ENCODE assay signal across 22 cellular contexts in genomic region chr20:43361526-43361925, GRCh38.
DNase-seq lines count a peak whose midpoint lies in the region; ATAC-seq, FAIRE-seq and TF ChIP-seq lines count a peak whose summit lies in the region.
"Had no signal": no experiment of that assay in that cellular context is flagged by ENCODE, and none has a peak within 500 bp of the region (broad histone marks: within the 10 kb centered on the region; RNA-seq: fewer than 3 reads in every experiment).

No MANE protein-coding gene starts in this region.

- no peak overlapping the region for H3K23ac ChIP-seq in H1 (ENCODE audit: insufficient read length)

- H3K14ac ChIP-seq in H1 (ENCODE audit: insufficient read length): no peak overlapping the region

- WGBS in HepG2 (ENCODE audit: low lambda C conversion rate): 5% methylated on average over 4 of the region's 4 CpGs
- WGBS in right lobe of liver (ENCODE audit: insufficient coverage, low coverage, low lambda C conversion rate, missing lambda C conversion rate): 35% methylated on average over 4 of the region's 4 CpGs
- 86% methylated on average over 4 of the region's 4 CpGs; no CpG with 5 or more reads in 1 of the 2 experiments for WGBS in H1 (ENCODE audit: extremely low coverage in 1 of 2, insufficient coverage in 1 of 2, insufficient read length in 1 of 2, insufficient replicate concordance in 2 of 2, low coverage in 1 of 2, low lambda C conversion rate in 2 of 2, missing lambda C conversion rate in 1 of 2), 2 experiments

- no peak overlapping the region for H2BK15ac ChIP-seq in H1 (ENCODE audit: low read length)

- no peak overlapping the region for H2BK20ac ChIP-seq in H1 (ENCODE audit: low read length)

- POLR2A ChIA-PET in HepG2 (lab: Yijun Ruan, JAX): no interaction called here
- POLR2A ChIA-PET in H1 (lab: Charles Lee; ENCODE audit: partially characterized antibody): no interaction called here

- H3K27me3 ChIP-seq in HepG2 (ENCODE audit: control insufficient read depth in 1 of 2, insufficient read depth in 2 of 2, low read length in 2 of 2) (peaks cover 16 to 50% of the 10 kb centered on the region in 2 experiments; a peak in 4 of 5 replicates), right lobe of liver (no peaks in the 10 kb centered on the region), RWPE2 (ENCODE audit: insufficient read depth, poor library complexity, severe bottlenecking) (peaks cover 14% of the 10 kb centered on the region), H1 (replicated peaks in 1 of 4; ENCODE audit: control insufficient read depth in 3 of 4, extremely low read depth in 1 of 4, insufficient read depth in 3 of 4, low read length in 3 of 4) (no peaks in the 10 kb centered on the region; a peak in 1 of 7 replicates)
- H3K27me3 ChIP-seq: BLaER1 had no signal

- intact Hi-C loops in HepG2 (cut with micrococcal nuclease; ENCODE audit: unreplicated experiment): no loop called here
- intact Hi-C loops in right lobe of liver (cut with DNase I): no loop called here
- intact Hi-C loops in cardiac septum (cut with DNase I): no loop called here

- no peak overlapping the region for H2BK5ac ChIP-seq in H1 (ENCODE audit: low read depth, low read length)

- H4K20me1 ChIP-seq in HepG2 (ENCODE audit: insufficient read depth, low read length) (no peaks in the 10 kb centered on the region), H1 (replicated peaks in 1 of 2; ENCODE audit: control insufficient read depth in 1 of 2, insufficient read depth in 2 of 2, low read length in 2 of 2) (no peaks in the 10 kb centered on the region)
- H4K20me1 ChIP-seq: BLaER1 had no signal

- CTCF ChIA-PET in HepG2 (lab: Yijun Ruan, JAX; ENCODE audit: low intra/inter-chr PET ratio, low total read pairs): no interaction called here
- CTCF ChIA-PET in H1 (lab: Charles Lee; ENCODE audit: partially characterized antibody): interaction anchor here (0.8 to 1.0 kb wide), 3 partner anchors 33 to 159 kb away, joined by 3 to 4 read pairs (median 4); no protein-coding TSS in a partner anchor

- no peak overlapping the region for H4K91ac ChIP-seq in H1 (replicated peaks; ENCODE audit: insufficient read length, low read length)

- no peak overlapping the region for H3K4ac ChIP-seq in H1 (replicated peaks; ENCODE audit: insufficient read length, low read depth, low read length)

- H3K4me1 ChIP-seq in HepG2 (ENCODE audit: insufficient read depth, low read length): no peaks in the 10 kb centered on the region
- H3K4me1 ChIP-seq in right lobe of liver: no peaks in the 10 kb centered on the region
- H3K4me1 ChIP-seq in RWPE2 (ENCODE audit: insufficient read depth, poor library complexity, severe bottlenecking): no peaks in the 10 kb centered on the region
- no peaks in the 10 kb centered on the region for H3K4me1 ChIP-seq in H1 (replicated peaks in 1 of 4; ENCODE audit: control insufficient read depth in 3 of 4, insufficient read depth in 4 of 4, low read length in 3 of 4)
- H3K4me1 ChIP-seq: A549, BLaER1, Caco-2 had no signal

- H4K8ac ChIP-seq in H1 (ENCODE audit: extremely low read depth, insufficient read depth, low read length): no peak overlapping the region

- TF ChIP-seq POLR2A in HepG2 (IDR thresholded peaks at IDR 0.05; ENCODE audit: insufficient read depth in 1 of 2, low read depth in 2 of 2, low read length in 2 of 2) (no peak), right lobe of liver (IDR thresholded peaks at IDR 0.05) (no peak), H1 (IDR thresholded peaks at IDR 0.05; ENCODE audit: control extremely low read depth in 1 of 2, low read depth in 2 of 2, low read length in 2 of 2) (no peak)

- H2AFZ ChIP-seq in HepG2 (ENCODE audit: low read length) (no peak overlapping the region), H1 (ENCODE audit: low read length) (no peak overlapping the region)
- H2AFZ ChIP-seq: GM23338 had no signal

- no peak overlapping the region for H2BK120ac ChIP-seq in H1 (replicated peaks; ENCODE audit: low read depth, low read length)

- no peaks in the 10 kb centered on the region for H3K79me1 ChIP-seq in H1 (ENCODE audit: low read depth, low read length)

- TF ChIP-seq EP300 in HepG2 (IDR thresholded peaks at IDR 0.05; ENCODE audit: low read depth in 2 of 2, low read length in 2 of 2) (no peak), HepG2 (CRISPR knock-in tag; IDR thresholded peaks at IDR 0.05; ENCODE audit: borderline replicate concordance) (no peak), H1 (IDR thresholded peaks at IDR 0.05; ENCODE audit: borderline replicate concordance in 1 of 2, low read depth in 2 of 2, low read length in 2 of 2) (no peak)

- no peak overlapping the region for H2BK12ac ChIP-seq in H1 (ENCODE audit: low read depth, low read length)

- H3K18ac ChIP-seq in H1 (ENCODE audit: extremely low read depth, low read length): no peak overlapping the region

- no peaks in the 10 kb centered on the region for H3K9me3 ChIP-seq in HepG2 (ENCODE audit: low read length)
- no peaks in the 10 kb centered on the region for H3K9me3 ChIP-seq in right lobe of liver
- no peaks in the 10 kb centered on the region for H3K9me3 ChIP-seq in RWPE2 (ENCODE audit: severe bottlenecking)
- H3K9me3 ChIP-seq in H1 (ENCODE audit: insufficient read depth in 2 of 2, low read depth in 1 of 2, low read length in 1 of 2): no peaks in the 10 kb centered on the region
- H3K9me3 ChIP-seq: A549 had no signal

- H3K4me3 ChIP-seq in HepG2 (replicated peaks in 1 of 3; ENCODE audit: insufficient read depth in 1 of 3, low read depth in 2 of 3, low read length in 3 of 3) (no peak overlapping the region), right lobe of liver (no peak overlapping the region), RWPE2 (ENCODE audit: severe bottlenecking) (no peak overlapping the region), H1 (ENCODE audit: extremely low read depth in 1 of 4, insufficient read depth in 2 of 4, low read depth in 3 of 4, low read length in 4 of 4) (no peak overlapping the region)
- H3K4me3 ChIP-seq: A549, BLaER1, GM23338 had no signal

- no peaks in the 10 kb centered on the region for H3K23me2 ChIP-seq in H1 (ENCODE audit: low read depth, low read length)

- H3K79me2 ChIP-seq in HepG2 (ENCODE audit: insufficient read depth, low read length) (no peaks in the 10 kb centered on the region), H1 (ENCODE audit: control insufficient read depth in 1 of 2, insufficient read depth in 2 of 2, low read length in 2 of 2) (no peaks in the 10 kb centered on the region)

- TF ChIP-seq CTCF in HepG2 (CRISPR knock-in tag; IDR thresholded peaks at IDR 0.05): no peak
- TF ChIP-seq CTCF in right lobe of liver (IDR thresholded peaks at IDR 0.05): no peak
- no peak for TF ChIP-seq CTCF in RWPE2 (IDR thresholded peaks at IDR 0.05; ENCODE audit: poor library complexity, severe bottlenecking)
- no peak for TF ChIP-seq CTCF in H1 (IDR thresholded peaks at IDR 0.05; ENCODE audit: control extremely low read depth in 1 of 3, insufficient read depth in 1 of 3, low read depth in 1 of 3, low read length in 3 of 3)

- BruUV-seq in HepG2 (replicated peaks; lab: Mats Ljungman, UMichigan): no TSS peak

- DNase-seq in HepG2 (ENCODE audit: low spot score): no peak
- DNase-seq in right lobe of liver: no peak
- DNase-seq in RWPE2 (ENCODE audit: low spot score): peak; percentile 48
- DNase-seq in H1 (ENCODE audit: low read depth in 1 of 2, low spot score in 2 of 2): no peak
- no peak for DNase-seq in AG08396 (ENCODE audit: low spot score)
- DNase-seq in cardiac septum (ENCODE audit: low spot score): no peak
- DNase-seq: 8988T; ACHN; CD4-positive, CD25-positive, alpha-beta regulatory T cell; CD8-positive, alpha-beta T cell; DMS153; DND-41; HCEC 1CT had no signal

- in situ Hi-C loops in HepG2 (cut with HindIII; ENCODE audit: extremely low pct_ligation_motif_present, low pct_unique_long_range_greater_than_20kb): no loop called here

- no peak overlapping the region for H4K5ac ChIP-seq in H1 (ENCODE audit: insufficient read length, low read depth, low read length)

- H3K4me2 ChIP-seq in HepG2 (ENCODE audit: low read depth, low read length) (no peak overlapping the region), H1 (ENCODE audit: insufficient read depth in 1 of 2, low read depth in 2 of 2, low read length in 2 of 2) (no peak overlapping the region)
- H3K4me2 ChIP-seq: A549, BLaER1, GM23338 had no signal

- H3K56ac ChIP-seq in H1 (replicated peaks; ENCODE audit: insufficient read length, low read depth, low read length): no peak overlapping the region

- TF ChIP-seq RAD21 in HepG2 (CRISPR knock-in tag; IDR thresholded peaks at IDR 0.05) (no peak), H1 (IDR thresholded peaks at IDR 0.05 in 1 of 2, conservative IDR thresholded peaks at IDR 0.05 in 1 of 2; ENCODE audit: low read depth in 2 of 2, low read length in 2 of 2) (no peak)

- ATAC-seq in HepG2 (no peak), right lobe of liver (no peak), RWPE2 (ENCODE audit: low read depth) (no peak), GM18870 (IDR thresholded peaks at IDR 0.05; ENCODE audit: unreplicated experiment) (no peak)
- ATAC-seq: A549; CD8-positive, alpha-beta T cell; GM23338 had no signal

- H3K9ac ChIP-seq in HepG2 (ENCODE audit: insufficient read depth, low read depth, low read length) (no peak overlapping the region), H1 (replicated peaks in 1 of 4; ENCODE audit: extremely low read depth in 1 of 4, low read depth in 3 of 4, low read length in 3 of 4) (no peak overlapping the region)
- H3K9ac ChIP-seq: BLaER1 had no signal

- H3K36me3 ChIP-seq in HepG2 (replicated peaks in 1 of 2; ENCODE audit: control insufficient read depth in 1 of 2, insufficient read depth in 2 of 2, low read length in 2 of 2) (no peaks in the 10 kb centered on the region), right lobe of liver (no peaks in the 10 kb centered on the region), RWPE2 (ENCODE audit: low read depth) (no peaks in the 10 kb centered on the region), H1 (ENCODE audit: control insufficient read depth in 2 of 4, insufficient read depth in 4 of 4, low read length in 3 of 4) (no peaks in the 10 kb centered on the region)
- H3K36me3 ChIP-seq: BLaER1 had no signal

- no peak overlapping the region for H3K27ac ChIP-seq in HepG2 (ENCODE audit: extremely low read length, insufficient read depth, low read length)
- no peak overlapping the region for H3K27ac ChIP-seq in right lobe of liver
- H3K27ac ChIP-seq in RWPE2 (ENCODE audit: poor library complexity, severe bottlenecking): no peak overlapping the region
- H3K27ac ChIP-seq in H1 (ENCODE audit: low read depth, low read length): no peak overlapping the region
- H3K27ac ChIP-seq: A549, BLaER1, C4-2B had no signal

- no peak overlapping the region for H2AK5ac ChIP-seq in H1 (ENCODE audit: low read depth, low read length)

- FAIRE-seq in HepG2 (lab: Jason Lieb, UNC) (no peak), H1 (lab: Jason Lieb, UNC) (no peak)
- FAIRE-seq: A549, G401.6, GM12892, H54 had no signal

TF ChIP-seq in HepG2, 621 proteins besides CTCF, POLR2A, EP300 and RAD21 (continues in another document):
- peak; percentile 97 for TF ChIP-seq CEBPB (IDR thresholded peaks at IDR 0.05; ENCODE audit: borderline replicate concordance, low read depth, low read length)
- no peak for TF ChIP-seq SOX6 (IDR thresholded peaks at IDR 0.05)
- TF ChIP-seq SOX6 (CRISPR knock-in tag; IDR thresholded peaks at IDR 0.05): no peak

TF ChIP-seq in H1, 55 proteins besides CTCF, POLR2A, EP300 and RAD21 (continues in another document):
- TF ChIP-seq KDM1A (IDR thresholded peaks at IDR 0.05; ENCODE audit: borderline replicate concordance, low read length) (no peak), SP1 (IDR thresholded peaks at IDR 0.05; ENCODE audit: low read depth, low read length) (no peak), TBP (IDR thresholded peaks at IDR 0.05; ENCODE audit: low read depth, low read length) (no peak)

Comparison
In these comparisons a context has a peak if more than half of its experiments do, and no peak if none do; other contexts are left out.
1. Of the 41 proteins assayed by ChIP-seq in both HepG2 and H1: peak only in HepG2: none; only in H1: none; in both: CEBPB; in neither: 40.